ENCODE assay signal across 17 cellular contexts in the genomic region with DNA sequence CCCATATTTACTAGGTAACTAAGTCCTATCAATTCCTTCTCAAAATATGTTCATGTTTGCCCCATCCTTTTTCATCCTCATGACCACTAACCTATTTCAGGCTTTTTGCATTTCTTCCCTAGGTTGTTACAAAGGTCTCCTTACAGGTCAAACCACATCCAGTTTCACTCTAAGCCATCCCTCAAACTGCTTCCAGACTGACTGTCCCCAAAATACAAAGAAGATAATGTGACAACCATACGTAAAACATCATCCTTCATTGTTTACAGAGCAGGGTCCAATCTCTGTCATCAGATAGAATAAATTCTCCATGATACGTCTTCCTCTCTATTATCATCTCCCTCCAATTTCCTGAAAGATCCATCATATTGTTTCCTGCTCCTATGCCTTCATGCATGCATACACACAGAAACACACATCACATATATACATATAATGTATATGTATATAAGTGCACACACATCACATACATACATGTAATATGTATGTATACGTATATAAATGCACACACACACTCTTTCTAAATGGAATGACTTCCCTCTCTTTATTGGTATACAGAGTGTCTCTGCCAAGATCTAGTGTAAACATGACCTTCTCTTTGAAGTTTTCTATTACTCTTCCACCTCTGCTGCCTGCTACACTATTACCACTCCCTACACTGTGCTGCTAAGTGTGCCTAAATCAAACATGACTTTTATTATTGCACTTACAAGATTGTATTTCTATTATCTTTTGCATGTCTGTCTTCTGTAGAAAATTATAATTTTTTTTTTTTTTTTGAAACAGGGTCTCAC. TPM values are rescaled to one million over a fixed set of nuclear protein-coding genes. Genes with fewer than 3 reads are reported as not detected.
DNase-seq lines count a peak whose midpoint lies in the region; ATAC-seq, FAIRE-seq and TF ChIP-seq lines count a peak whose summit lies in the region.
"Had no signal": no experiment of that assay in that cellular context is flagged by ENCODE, and none has a peak within 500 bp of the region (broad histone marks: within the 10 kb centered on the region; RNA-seq: fewer than 3 reads in every experiment).

No MANE protein-coding gene starts in this region.

- TF ChIP-seq CTCF in pancreas (IDR thresholded peaks at IDR 0.05) (no peak), GM13976 (IDR thresholded peaks at IDR 0.05; ENCODE audit: borderline replicate concordance, control extremely low read depth, extremely low read depth, insufficient read depth, missing control alignments) (no peak), foreskin keratinocyte (conservative IDR thresholded peaks at IDR 0.05) (no peak)

- H3K4me1 ChIP-seq in pancreas (peaks cover 0 to 11% (median 0%) of the 10 kb centered on the region in 3 donors), foreskin keratinocyte (no peaks in the 10 kb centered on the region)

- in situ Hi-C loops in GM13976 (cut with MboI; ENCODE audit: low sequenced_read_pairs, unreplicated experiment) = no loop called here

- H3K4me3 ChIP-seq in pancreas = no peak overlapping the region
- H3K4me3 ChIP-seq: GM23338, Peyer's patch had no signal

- H3K27me3 ChIP-seq in pancreas (no peaks in the 10 kb centered on the region), foreskin keratinocyte (no peaks in the 10 kb centered on the region)
- H3K27me3 ChIP-seq: Peyer's patch had no signal

- no peaks in the 10 kb centered on the region for H3K9me3 ChIP-seq in pancreas
- H3K9me3 ChIP-seq: Peyer's patch had no signal

- DNase-seq in DMS53 treated with DMSO at 0.1 percent for 48 hours (lab: John Stamatoyannopoulos, UW; ENCODE audit: unreplicated experiment) (peak; percentile 79), NCI-H69 (lab: John Stamatoyannopoulos, UW) (peak; percentile 50), left colon (no peak), pancreas (no peak), Right ventricle myocardium superior (no peak), GM13976 (ENCODE audit: low spot score) (no peak), foreskin keratinocyte (no peak)
- DNase-seq: AML-193; GF-D8; HCEC 1CT; NCI-H1105 treated with DMSO at 0.1 percent for 48 hours; NCI-H1694; NCI-H2081 treated with DMSO at 0.1 percent for 48 hours; NCI-H524; NK-92 treated with Interleukin-12 subunit alpha and Interleukin-12 subunit beta, amount 100 ng/mL, for 24 hours; Peyer's patch had no signal

- H3K36me3 ChIP-seq in pancreas = no peaks in the 10 kb centered on the region
- H3K36me3 ChIP-seq: Peyer's patch had no signal

- intact Hi-C loops in left colon (cut with DNase I, micrococcal nuclease) (no loop called here), pancreas (cut with DNase I) (no loop called here), Right ventricle myocardium superior (cut with DNase I) (no loop called here)

- WGBS in pancreas, 2 donors = 52 to 64% methylated on average over 3 of the region's 3 CpGs

- no peak for FAIRE-seq in pancreas (lab: Jason Lieb, UNC)

- peak; percentile 99 for ATAC-seq in left colon
- peak in 3 of 4 donors; percentile 69 to 92 (median 72) for ATAC-seq in pancreas
- ATAC-seq in Right ventricle myocardium superior (ENCODE audit: poor library complexity) = no peak
- ATAC-seq in foreskin keratinocyte = no peak
- ATAC-seq: GM23338 had no signal

- no peak overlapping the region for H3K27ac ChIP-seq in pancreas
- no peak overlapping the region for H3K27ac ChIP-seq in foreskin keratinocyte
- H3K27ac ChIP-seq: Peyer's patch had no signal

RNA-seq across cellular contexts. Expression of a gene that starts 30.7 kb away (rescaled TPM):
- total RNA-seq in left colon (100 to 1,000 TPM; 121 to 183 TPM), pancreas (10 to 100 TPM in 4 of 6 donors, 1 to 10 TPM in 2; 8.2 to 26.7 (median 12.4) TPM), Right ventricle myocardium superior (17.5 TPM), foreskin keratinocyte (2.8 and 4.0 TPM in 2 replicates)
- polyA plus RNA-seq in pancreas (10 to 100 TPM in 1 of 2 donors, 1 to 10 TPM in 1; 8.6 to 10.3 TPM), foreskin keratinocyte (0.62 and 1.3 TPM in 2 replicates)

Comparison
In these comparisons a context has a peak if more than half of its experiments do, and no peak if none do; other contexts are left out.
1. DNase-seq: peak in DMS53 treated with DMSO at 0.1 percent for 48 hours (single experiment) and NCI-H69 (single experiment); none in left colon (0 of 2), pancreas (0 of 6), Right ventricle myocardium superior (single experiment), GM13976 (single experiment) and foreskin keratinocyte (0 of 2).
2. ATAC-seq: peak in left colon (single experiment) and pancreas (3 of 4); none in Right ventricle myocardium superior (single experiment) and foreskin keratinocyte (single experiment).